22 cellular contexts compared by ENCODE assay signal in the genomic region with DNA sequence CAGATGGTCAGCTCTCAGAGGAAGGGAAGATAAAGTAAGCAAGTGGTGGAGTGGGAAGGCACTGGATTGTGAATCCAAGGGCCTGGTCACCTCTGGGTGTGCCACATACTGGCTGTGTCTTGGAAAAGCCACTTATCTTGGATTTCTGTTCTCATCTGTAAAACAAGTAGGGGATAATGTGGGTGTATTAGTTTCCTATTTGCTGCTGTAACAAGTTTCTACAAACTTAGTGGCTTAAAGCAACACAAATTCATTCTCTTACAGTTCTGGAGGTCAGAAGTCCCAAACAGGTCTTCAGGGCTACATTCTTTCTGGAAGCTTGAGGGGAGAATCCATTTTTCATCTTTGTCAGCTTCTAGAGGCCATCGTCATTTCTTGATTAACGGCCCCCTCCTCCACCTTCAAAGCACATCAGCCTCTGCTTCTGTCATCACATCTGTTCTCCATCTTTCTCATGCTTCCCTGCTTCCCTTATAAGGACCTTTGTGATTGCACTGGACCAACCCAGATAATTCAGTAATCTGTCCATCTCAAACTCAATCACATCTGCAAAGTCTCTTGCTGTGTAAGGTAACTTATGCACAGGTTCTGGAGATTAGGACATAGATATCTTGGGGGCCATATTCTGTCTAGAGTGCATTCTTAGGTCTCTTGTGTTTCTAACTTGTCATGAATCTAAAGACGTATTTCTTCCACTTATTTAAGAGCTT.
DNase-seq lines count a peak whose midpoint lies in the region; ATAC-seq and TF ChIP-seq lines count a peak whose summit lies in the region.
"Had no signal": no experiment of that assay in that cellular context is flagged by ENCODE, and none has a peak within 500 bp of the region (broad histone marks: within the 10 kb centered on the region; RNA-seq: fewer than 3 reads in every experiment).

No MANE protein-coding gene starts in this region.

- BruUV-seq in Caco-2 (replicated peaks; lab: Mats Ljungman, UMichigan) = no TSS peak
- BruUV-seq in PC-9 (replicated peaks; lab: Mats Ljungman, UMichigan) = no TSS peak

- no peak for DNase-seq in Caco-2
- DNase-seq in PC-9 = no peak
- no peak for DNase-seq in endodermal cell
- DNase-seq in nephron progenitor cell = no peak
- no peak for DNase-seq in NOMO-1 treated with DMSO at 0.1 percent for 48 hours (lab: John Stamatoyannopoulos, UW; ENCODE audit: unreplicated experiment)
- DNase-seq: EL; GF-D8; KG1; NCI-H1092 treated with DMSO at 0.1 percent for 48 hours; NCI-H1436 treated with DMSO at 0.1 percent for 48 hours; NCI-H1930; NCI-H510A treated with DMSO at 0.1 percent for 48 hours; NCI-H748 treated with DMSO at 0.1 percent for 48 hours; NK-92 treated with Interleukin-12 subunit alpha and Interleukin-12 subunit beta, amount 100 ng/mL, for 24 hours; OCI-M1; Right ventricle myocardium superior had no signal

- H3K27me3 ChIP-seq in Caco-2 (replicated peaks; ENCODE audit: control insufficient read depth, insufficient read depth, low read length) (no peaks in the 10 kb centered on the region), PC-9 (ENCODE audit: insufficient read depth, low read depth) (no peaks in the 10 kb centered on the region), endodermal cell (ENCODE audit: control insufficient read depth, insufficient read depth, low read length, poor library complexity, severe bottlenecking) (no peaks in the 10 kb centered on the region)

- WGBS in endodermal cell (ENCODE audit: insufficient coverage in 1 of 2, insufficient read length in 1 of 2), 2 experiments = 90 to 92% methylated on average over 2 to 3 of the region's 3 CpGs

- H3K9me3 Mint-ChIP-seq in Caco-2 (ENCODE audit: unreplicated experiment) (peaks cover 15% of the 10 kb centered on the region), endodermal cell (peaks cover 7% of the 10 kb centered on the region), nephron progenitor cell (peaks cover 19% of the 10 kb centered on the region)

- H3K9me3 ChIP-seq in Caco-2 (no peaks in the 10 kb centered on the region), PC-9 (ENCODE audit: insufficient read depth, low read depth) (no peaks in the 10 kb centered on the region), endodermal cell (ENCODE audit: control insufficient read depth, low read length) (peaks cover 13% of the 10 kb centered on the region)

- H3K36me3 ChIP-seq in Caco-2 (ENCODE audit: control insufficient read depth, insufficient read depth, low read length) = peaks cover 6% of the 10 kb centered on the region
- peaks cover 12% of the 10 kb centered on the region for H3K36me3 ChIP-seq in PC-9 (ENCODE audit: low read depth)
- H3K36me3 ChIP-seq in endodermal cell (ENCODE audit: control insufficient read depth, insufficient read depth, low read length) = peaks cover 36% of the 10 kb centered on the region

- H3K4me3 ChIP-seq in Caco-2 (ENCODE audit: low read depth, low read length) = no peak overlapping the region
- no peak overlapping the region for H3K4me3 ChIP-seq in PC-9
- H3K4me3 ChIP-seq in endodermal cell (ENCODE audit: low read length) = peak overlapping the region; percentile 13
- H3K4me3 ChIP-seq: SK-N-MC had no signal

- H3K27ac Mint-ChIP-seq in Caco-2 (ENCODE audit: unreplicated experiment) (peak overlapping the region; percentile 29), endodermal cell (no peak overlapping the region), nephron progenitor cell (peak overlapping the region; percentile 73)
- H3K27ac Mint-ChIP-seq: B cell, CD14-positive monocyte had no signal

- H3K9me2 ChIP-seq in PC-9 (ENCODE audit: insufficient read depth) = no peaks in the 10 kb centered on the region

- CTCF ChIA-PET in Caco-2 (lab: Charles Lee) (interaction anchor here (1.0 kb wide), 1 partner anchor 55 kb away, joined by 3 read pairs; no protein-coding TSS in a partner anchor), PC-9 (lab: Charles Lee) (no interaction called here)

- H3K4me1 Mint-ChIP-seq in Caco-2 (ENCODE audit: low read depth, unreplicated experiment) (peaks cover 63% of the 10 kb centered on the region), endodermal cell (peaks cover 70% of the 10 kb centered on the region), nephron progenitor cell (peaks cover 83% of the 10 kb centered on the region)
- H3K4me1 Mint-ChIP-seq: B cell had no signal

- H3F3A ChIP-seq in PC-9 (ENCODE audit: insufficient read depth, low read depth) = no peaks in the 10 kb centered on the region

- TF ChIP-seq CTCF in Caco-2 (IDR thresholded peaks at IDR 0.05; ENCODE audit: insufficient read depth in 1 of 2, low read depth in 1 of 2, low read length in 1 of 2, severe bottlenecking in 1 of 2, unreplicated experiment in 1 of 2) (no peak), PC-9 (conservative IDR thresholded peaks at IDR 0.05) (no peak), endodermal cell (conservative IDR thresholded peaks at IDR 0.05) (no peak), nephron progenitor cell (IDR thresholded peaks at IDR 0.05) (no peak)

- no peak for ATAC-seq in GM19463 (IDR thresholded peaks at IDR 0.05; ENCODE audit: unreplicated experiment)
- ATAC-seq in GM19023 (IDR thresholded peaks at IDR 0.05; ENCODE audit: unreplicated experiment) = no peak
- ATAC-seq in HG03139 (IDR thresholded peaks at IDR 0.05; ENCODE audit: unreplicated experiment) = no peak

- POLR2A ChIA-PET in Caco-2 (lab: Charles Lee) (no interaction called here), PC-9 (lab: Charles Lee; ENCODE audit: unreplicated experiment) (no interaction called here)

- peaks cover 70% of the 10 kb centered on the region for H3K4me1 ChIP-seq in Caco-2
- H3K4me1 ChIP-seq in PC-9 (replicated peaks; ENCODE audit: insufficient read depth) = peaks cover 22% of the 10 kb centered on the region
- H3K4me1 ChIP-seq in endodermal cell (ENCODE audit: control insufficient read depth, insufficient read depth, low read length) = peaks cover 13% of the 10 kb centered on the region

- H3K4me3 Mint-ChIP-seq in Caco-2 (ENCODE audit: unreplicated experiment) = peak overlapping the region; percentile 43
- no peak overlapping the region for H3K4me3 Mint-ChIP-seq in endodermal cell
- no peak overlapping the region for H3K4me3 Mint-ChIP-seq in nephron progenitor cell
- H3K4me3 Mint-ChIP-seq: B cell, CD14-positive monocyte had no signal

- intact Hi-C loops in Caco-2 (cut with micrococcal nuclease; ENCODE audit: unreplicated experiment) = loop anchor here (1.0 kb wide), 1 partner anchor 19 kb away; no protein-coding TSS in a partner anchor
- intact Hi-C loops in PC-9 (cut with micrococcal nuclease; ENCODE audit: unreplicated experiment) = no loop called here

- H3K27me3 Mint-ChIP-seq in Caco-2 (ENCODE audit: insufficient read depth, unreplicated experiment) = no peaks in the 10 kb centered on the region
- H3K27me3 Mint-ChIP-seq in endodermal cell (ENCODE audit: insufficient read depth) = no peaks in the 10 kb centered on the region
- no peaks in the 10 kb centered on the region for H3K27me3 Mint-ChIP-seq in nephron progenitor cell (ENCODE audit: low read depth, poor library complexity)

- H3K79me2 ChIP-seq in PC-9 (ENCODE audit: low read depth) = 0 out of 2 replicates have a peak, but pooled peaks cover 3% of the 10 kb centered on the region

- no peak overlapping the region for H3K9ac ChIP-seq in endodermal cell (ENCODE audit: extremely low read depth, low read length, poor library complexity, severe bottlenecking)

- H4K20me1 ChIP-seq in PC-9 (ENCODE audit: insufficient read depth) = peaks cover 8% of the 10 kb centered on the region; the same call in 1 of the 2 replicates

- peak overlapping the region; percentile 26 for H3K4me2 ChIP-seq in PC-9

- H3K36me3 Mint-ChIP-seq in Caco-2 (ENCODE audit: insufficient read depth, unreplicated experiment) (peaks cover 70% of the 10 kb centered on the region), endodermal cell (ENCODE audit: low read depth) (peaks cover 28% of the 10 kb centered on the region), nephron progenitor cell (ENCODE audit: low read depth) (peaks cover 59% of the 10 kb centered on the region)
- H3K36me3 Mint-ChIP-seq: CD14-positive monocyte had no signal

- H2AFZ ChIP-seq in PC-9 = no peak overlapping the region

- H3K27ac ChIP-seq in PC-9 = no peak overlapping the region
- no peak overlapping the region for H3K27ac ChIP-seq in endodermal cell (ENCODE audit: low read depth, low read length)
- H3K27ac ChIP-seq: SK-N-MC had no signal
